ENCODE assay signal across 14 cellular contexts in genomic region chr11:33697997-33698396, GRCh38. TPM values are rescaled to one million over a fixed set of nuclear protein-coding genes. Genes with fewer than 3 reads are reported as not detected.
"Had no signal": no experiment of that assay in that cellular context is flagged by ENCODE, and none has a peak within 500 bp of the region (broad histone marks: within the 10 kb centered on the region; RNA-seq: fewer than 3 reads in every experiment).

No MANE protein-coding gene starts in this region.

- H3K36me3 ChIP-seq: gastrocnemius medialis, heart right ventricle, sigmoid colon, spleen had no signal

- DNase-seq: activated B cell treated with CpG ODN at 0.5 μM for 24 hours; activated CD4-positive, alpha-beta T cell treated with anti-CD3 and anti-CD28 coated beads for 48 hours; activated CD8-positive, alpha-beta T cell treated with anti-CD3 and anti-CD28 coated beads, Interleukin-2, amount 10 ng/mL, durations not matched to agents 7 days and 5 days; activated naive CD8-positive, alpha-beta T cell treated with anti-CD3 and anti-CD28 coated beads for 36 hours; amygdala; cerebellar nuclear complex; effector CD8-positive, alpha-beta T cell; gastrocnemius medialis; heart right ventricle; psoas muscle; sigmoid colon; spleen had no signal

- H3K27ac ChIP-seq: gastrocnemius medialis, psoas muscle, sigmoid colon, spleen had no signal

- H3K27me3 ChIP-seq: gastrocnemius medialis, heart right ventricle, sigmoid colon had no signal

- H3K4me3 ChIP-seq: gastrocnemius medialis, heart right ventricle, psoas muscle, sigmoid colon, spleen had no signal

- H3K9me3 ChIP-seq: gastrocnemius medialis, heart right ventricle, psoas muscle, sigmoid colon, spleen had no signal

RNA-seq across cellular contexts. Expression of gene C11orf91, which starts 2.6 kb away (rescaled TPM):
- total RNA-seq: activated CD8-positive, alpha-beta T cell treated with anti-CD3 and anti-CD28 coated beads, Interleukin-2, amount 10 ng/mL, durations not matched to agents 7 days and 5 days; gastrocnemius medialis; lung microvascular endothelial cell; sigmoid colon; urinary bladder had no signal
- polyA plus RNA-seq: sigmoid colon, spleen, urinary bladder had no signal
